Comparison of ENCODE assay signal across 29 cellular contexts in the genomic region with DNA sequence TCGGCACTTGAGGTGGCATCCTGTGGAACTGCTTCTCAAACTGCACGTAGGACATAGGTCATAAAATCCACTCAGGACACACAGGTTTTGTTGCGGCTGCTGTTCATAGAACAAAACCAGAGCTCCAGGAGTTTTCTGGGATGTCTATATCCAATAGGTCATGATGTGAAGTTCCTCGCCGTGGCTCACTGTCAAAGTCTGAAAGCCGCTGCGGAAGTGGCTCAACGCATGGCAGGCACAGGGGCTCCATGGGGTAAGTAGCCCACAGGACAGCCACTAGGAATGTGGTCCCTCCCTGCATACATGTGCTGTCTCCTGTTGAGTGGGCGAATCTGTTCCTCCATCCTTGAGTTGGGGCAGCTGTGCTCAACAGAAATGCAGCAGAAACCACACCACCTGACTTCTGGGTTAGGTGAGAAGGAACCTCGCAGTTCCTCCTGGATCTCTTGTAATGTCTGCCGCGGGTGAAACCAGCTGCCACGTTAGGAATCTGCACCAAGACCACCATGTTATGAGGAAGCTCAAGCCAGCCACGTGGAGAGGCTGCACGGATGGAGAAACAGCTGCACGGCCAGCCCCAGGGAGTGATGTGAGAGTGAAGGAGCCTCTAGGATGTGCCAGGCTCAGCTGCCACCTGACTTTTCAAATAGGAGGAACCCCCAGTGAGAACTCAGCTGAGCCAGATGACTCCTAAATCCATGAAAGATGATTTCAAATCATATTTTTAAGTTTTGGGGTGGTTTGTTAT.
DNase-seq lines count a peak whose midpoint lies in the region; ATAC-seq and TF ChIP-seq lines count a peak whose summit lies in the region.
"Had no signal": no experiment of that assay in that cellular context is flagged by ENCODE, and none has a peak within 500 bp of the region (broad histone marks: within the 10 kb centered on the region; RNA-seq: fewer than 3 reads in every experiment).

No MANE protein-coding gene starts in this region.

- H3K36me3 ChIP-seq in HEK293 (ENCODE audit: control insufficient read depth in 2 of 2, insufficient read depth in 1 of 2, low read length in 2 of 2) = no peaks in the 10 kb centered on the region
- peaks cover 0 to 3% (median 0%) of the 10 kb centered on the region in 4 donors for H3K36me3 ChIP-seq in stomach

- POLR2A ChIA-PET in HEK293 (lab: Yijun Ruan, JAX) = no interaction called here

- no peak overlapping the region for H3K27ac ChIP-seq in HEK293 (ENCODE audit: extremely low read depth, low read depth, low read length)
- peak overlapping the region in 3 of 5 donors; percentile 15 to 78 (median 42) for H3K27ac ChIP-seq in stomach

- no peaks in the 10 kb centered on the region for H3K27me3 Mint-ChIP-seq in dendritic cell treated with granulocyte-macrophage colony-stimulating factor and Interleukin-4, amounts not matched to agents 40 ng/mL and 50 ng/mL, for 4 days

- DNase-seq in myocyte (ENCODE audit: low read depth) (peak; percentile 40), stomach (no peak), foreskin fibroblast (no peak)
- DNase-seq: AML-193; Caco-2; CD8-positive, alpha-beta T cell; DMS 273 treated with DMSO at 0.1 percent for 48 hours; DMS79; EL; GDM1; H7; Kasumi-1; MV-4-11; NCI-H1105 treated with DMSO at 0.1 percent for 48 hours; NCI-H146; NCI-H2029 treated with DMSO at 0.1 percent for 48 hours; NCI-H446 treated with DMSO at 0.1 percent for 48 hours; NCI-H526; NCI-H82; NK-92 treated with Interleukin-12 subunit alpha and Interleukin-12 subunit beta, amount 100 ng/mL, for 24 hours; PC-3 had no signal

- H3K27me3 ChIP-seq in stomach = no peaks in the 10 kb centered on the region
- H3K27me3 ChIP-seq: BLaER1 treated with 17β-estradiol and CSF1 and Interleukin-3, amounts not matched to agents 10 nM and 100 nM had no signal

- H3K4me3 Mint-ChIP-seq in dendritic cell treated with granulocyte-macrophage colony-stimulating factor and Interleukin-4, amounts not matched to agents 40 ng/mL and 50 ng/mL, for 4 days = no peak overlapping the region
- H3K4me3 Mint-ChIP-seq: CD8-positive, alpha-beta T cell had no signal

- TF ChIP-seq CTCF in HEK293 (tag by site-specific recombination; IDR thresholded peaks at IDR 0.05) = no peak
- no peak for TF ChIP-seq CTCF in stomach (IDR thresholded peaks at IDR 0.05)
- TF ChIP-seq CTCF in foreskin fibroblast (IDR thresholded peaks at IDR 0.05; ENCODE audit: low read depth, low read length) = no peak

- H3K9me3 Mint-ChIP-seq in dendritic cell treated with granulocyte-macrophage colony-stimulating factor and Interleukin-4, amounts not matched to agents 40 ng/mL and 50 ng/mL, for 4 days = no peaks in the 10 kb centered on the region
- H3K9me3 Mint-ChIP-seq: CD8-positive, alpha-beta T cell had no signal

- H3K9me3 ChIP-seq in HEK293 (ENCODE audit: control insufficient read depth, insufficient read depth, low read depth, low read length) (no peaks in the 10 kb centered on the region), stomach (no peaks in the 10 kb centered on the region)
- H3K9me3 ChIP-seq: Caco-2 had no signal

- no peak for ATAC-seq in GM19395 (IDR thresholded peaks at IDR 0.05; ENCODE audit: unreplicated experiment)
- ATAC-seq in HG03159 (IDR thresholded peaks at IDR 0.05; ENCODE audit: unreplicated experiment) = no peak
- no peak for ATAC-seq in HG03442 (IDR thresholded peaks at IDR 0.05; ENCODE audit: unreplicated experiment)
- ATAC-seq: CD8-positive, alpha-beta T cell; K562; PC-3; Right ventricle myocardium inferior had no signal

- 90 to 97% (median 92%) methylated on average over 16 of the region's 16 CpGs for WGBS in stomach, 5 donors

- TF ChIP-seq POLR2A in stomach (IDR thresholded peaks at IDR 0.05) = no peak

- no peak overlapping the region for H3K4me3 ChIP-seq in HEK293 (ENCODE audit: low read depth, low read length)
- H3K4me3 ChIP-seq in stomach = no peak overlapping the region
- H3K4me3 ChIP-seq in foreskin fibroblast (ENCODE audit: low read depth in 1 of 2, low read length in 2 of 2) = no peak overlapping the region
- H3K4me3 ChIP-seq: BLaER1 treated with 17β-estradiol and CSF1 and Interleukin-3, amounts not matched to agents 10 nM and 100 nM; K562 had no signal

- H3K4me1 ChIP-seq in HEK293 (ENCODE audit: control insufficient read depth, insufficient read depth, low read length) (no peaks in the 10 kb centered on the region), stomach (peaks cover 27 to 71% (median 47%) of the 10 kb centered on the region in 4 donors)

- CTCF ChIA-PET in HEK293 (lab: Yijun Ruan, JAX) = interaction anchor here (1.2 kb wide), 1 partner anchor 21 kb away, joined by 3 read pairs; no protein-coding TSS in a partner anchor

- TF ChIP-seq EP300 in stomach (IDR thresholded peaks at IDR 0.05) = no peak

- peak overlapping the region; percentile 10 for H3K27ac Mint-ChIP-seq in dendritic cell treated with granulocyte-macrophage colony-stimulating factor and Interleukin-4, amounts not matched to agents 40 ng/mL and 50 ng/mL, for 4 days
- H3K27ac Mint-ChIP-seq: CD8-positive, alpha-beta T cell had no signal

- intact Hi-C loops in dendritic cell treated with granulocyte-macrophage colony-stimulating factor and Interleukin-4, amounts not matched to agents 40 ng/mL and 50 ng/mL, for 4 days (cut with micrococcal nuclease) = loop anchor here (5.0 kb wide), 1 partner anchor 47 kb away; no protein-coding TSS in a partner anchor
- intact Hi-C loops in stomach (cut with DNase I; ENCODE audit: low total_unique reads) = no loop called here

- peaks cover 22% of the 10 kb centered on the region for H3K36me3 Mint-ChIP-seq in dendritic cell treated with granulocyte-macrophage colony-stimulating factor and Interleukin-4, amounts not matched to agents 40 ng/mL and 50 ng/mL, for 4 days (ENCODE audit: low read depth)

- peaks cover 83% of the 10 kb centered on the region for H3K4me1 Mint-ChIP-seq in dendritic cell treated with granulocyte-macrophage colony-stimulating factor and Interleukin-4, amounts not matched to agents 40 ng/mL and 50 ng/mL, for 4 days (ENCODE audit: low read depth)

TF ChIP-seq in HEK293, 187 proteins besides CTCF, POLR2A, EP300 and RAD21:
- TF ChIP-seq ZNF510 (tag by site-specific recombination; IDR thresholded peaks at IDR 0.05; ENCODE audit: insufficient replicate concordance) = peak; percentile 55
- no peak for TF ChIP-seq ZNF302 (tag by site-specific recombination; IDR thresholded peaks at IDR 0.05; ENCODE audit: low read depth)
